Comparison of ENCODE assay signal across 8 cellular contexts in genomic region chr14:22650960-22651521, GRCh38. TPM values are rescaled to one million over a fixed set of nuclear protein-coding genes. Genes with fewer than 3 reads are reported as not detected.
DNase-seq lines count a peak whose midpoint lies in the region; ATAC-seq and TF ChIP-seq lines count a peak whose summit lies in the region.

No MANE protein-coding gene starts in this region.

- no peaks in the 10 kb centered on the region for H3K79me1 ChIP-seq in mesendoderm (ENCODE audit: low read length)

- H3K4me1 ChIP-seq in mesendoderm (ENCODE audit: control insufficient read depth, low read depth, low read length), result no peaks in the 10 kb centered on the region

- no peak overlapping the region for H3K18ac ChIP-seq in mesendoderm (ENCODE audit: low read length)

- no peak overlapping the region for H3K9ac ChIP-seq in mesendoderm (ENCODE audit: low read length)

- no peak overlapping the region for H3K56ac ChIP-seq in mesendoderm (ENCODE audit: low read length)

- peak overlapping the region; percentile 9 for H2BK5ac ChIP-seq in mesendoderm (ENCODE audit: low read length)

- no peak overlapping the region for H2AK5ac ChIP-seq in mesendoderm (ENCODE audit: low read length)

- TF ChIP-seq CTCF in HFF-Myc (IDR thresholded peaks at IDR 0.05; ENCODE audit: low read depth, low read length, missing control alignments) (no peak), GM20000 (IDR thresholded peaks at IDR 0.05; ENCODE audit: extremely low read depth, missing control alignments) (no peak)

- H2BK120ac ChIP-seq in mesendoderm (ENCODE audit: low read depth, low read length), result no peak overlapping the region

- DNase-seq in HFF-Myc (ENCODE audit: extremely low read depth, low read depth) (peak; percentile 15), mesendoderm (peak; percentile 79), iPS-NIHi7 (ENCODE audit: extremely low spot score) (no peak), GM20000 (ENCODE audit: low spot score) (no peak), amniotic stem cell (lab: John Stamatoyannopoulos, UW) (no peak)

- H3K4me3 ChIP-seq in HFF-Myc (replicated peaks; ENCODE audit: low read depth, low read length), result no peak overlapping the region
- no peak overlapping the region for H3K4me3 ChIP-seq in mesendoderm (ENCODE audit: low read length)

- no peak overlapping the region for H3K4me2 ChIP-seq in mesendoderm (ENCODE audit: low read length)

- no peak overlapping the region for H2BK15ac ChIP-seq in mesendoderm (replicated peaks; ENCODE audit: low read depth)

- H3K36me3 ChIP-seq in mesendoderm (ENCODE audit: control insufficient read depth, insufficient read depth, low read length), result no peaks in the 10 kb centered on the region

- no peaks in the 10 kb centered on the region for H3K27me3 ChIP-seq in mesendoderm (ENCODE audit: insufficient read depth, low read length, poor library complexity)

- H3K79me2 ChIP-seq in mesendoderm (ENCODE audit: control insufficient read depth, insufficient read depth, low read length), result no peaks in the 10 kb centered on the region

- H3K23ac ChIP-seq in mesendoderm (ENCODE audit: low read length), result no peak overlapping the region

- no peak overlapping the region for H3K4ac ChIP-seq in mesendoderm (ENCODE audit: low read depth, low read length)

- H4K8ac ChIP-seq in mesendoderm (ENCODE audit: low read depth, low read length), result no peak overlapping the region

- H3K27ac ChIP-seq in mesendoderm (ENCODE audit: low read depth, low read length), result no peak overlapping the region

- peak; percentile 51 for ATAC-seq in GM18499 (IDR thresholded peaks at IDR 0.05; ENCODE audit: insufficient read depth, unreplicated experiment)
- ATAC-seq in GM21786 (IDR thresholded peaks at IDR 0.05; ENCODE audit: unreplicated experiment), result no peak

- TF ChIP-seq POLR2A in Raji (IDR thresholded peaks at IDR 0.05; ENCODE audit: insufficient read depth, low read depth, low read length), result peak; percentile 93

- no CpG with 5 or more reads among the region's 3 CpGs for WGBS in mesendoderm (ENCODE audit: extremely low coverage, insufficient coverage, low lambda C conversion rate)

- H4K5ac ChIP-seq in mesendoderm (ENCODE audit: low read length), result no peak overlapping the region

RNA-seq across cellular contexts. Expression of gene OR6J1, which starts 6.9 kb away (rescaled TPM):
- not detected for polyA plus RNA-seq in mesendoderm (2013, experiment 1 of 2)
- not detected for polyA plus RNA-seq in mesendoderm (2013, experiment 2 of 2)

RNA-seq across cellular contexts. Expression of gene ABHD4, which starts 52.9 kb away (rescaled TPM):
- polyA plus RNA-seq in mesendoderm (2013, experiment 1 of 2), result 35.9 TPM
- polyA plus RNA-seq in mesendoderm (2013, experiment 2 of 2), result 31.8 TPM

Comparison
In these comparisons a context has a peak if more than half of its experiments do, and no peak if none do; other contexts are left out.
1. DNase-seq: peak in HFF-Myc (single experiment) and mesendoderm (single experiment); none in iPS-NIHi7 (single experiment), GM20000 (single experiment) and amniotic stem cell (single experiment).